ENCODE assay signal across 31 cellular contexts in the genomic region with DNA sequence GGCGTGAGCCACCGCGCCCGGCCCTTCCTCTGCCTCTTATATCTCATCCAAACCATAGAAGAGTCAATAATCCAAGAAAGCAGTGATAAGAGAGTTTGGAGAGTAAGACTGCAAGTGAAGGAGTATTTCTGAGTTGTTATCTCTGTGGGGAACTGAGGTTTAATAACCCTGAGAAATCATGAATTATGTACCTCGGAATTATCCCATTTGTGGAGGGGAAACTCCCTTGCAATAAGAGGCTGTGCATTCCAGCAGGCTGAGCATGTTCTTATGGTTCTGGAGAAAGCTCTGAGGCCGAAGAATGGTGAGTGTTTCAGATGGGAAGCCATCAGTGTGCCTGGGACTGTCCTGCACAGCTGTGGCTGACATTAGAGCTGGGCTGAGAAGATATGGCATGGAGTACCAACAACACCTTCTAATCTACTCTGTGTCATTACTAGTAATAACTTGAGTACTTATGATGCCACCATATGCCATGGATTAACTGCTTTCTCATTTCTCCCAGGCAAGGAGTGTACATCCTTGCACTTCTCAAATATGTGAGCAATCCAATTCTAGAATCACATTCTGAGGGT. TPM values are rescaled to one million over a fixed set of nuclear protein-coding genes. Genes with fewer than 3 reads are reported as not detected.
"Had no signal": no experiment of that assay in that cellular context is flagged by ENCODE, and none has a peak within 500 bp of the region (broad histone marks: within the 10 kb centered on the region; RNA-seq: fewer than 3 reads in every experiment).

No MANE protein-coding gene starts in this region.

- H3K27ac Mint-ChIP-seq: activated CD4-positive, alpha-beta T cell treated with anti-CD3 and anti-CD28 coated beads for 36 hours; activated CD8-positive, alpha-beta memory T cell treated with anti-CD3 and anti-CD28 coated beads, Interleukin-2, amount 10 ng/mL, durations not matched to agents 7 days and 5 days; activated CD8-positive, alpha-beta T cell treated with anti-CD3 and anti-CD28 coated beads, Interleukin-2, amount 10 ng/mL, durations not matched to agents 7 days and 5 days; activated naive CD4-positive, alpha-beta T cell treated with anti-CD3 and anti-CD28 coated beads, Interleukin-2, amount 50 U/mL, for 72 hours; activated T-helper 2 cell treated with anti-CD3 and anti-CD28 coated beads, Interferon-gamma antibody, Interleukin-2, Interleukin-4, amounts not matched to agents 10 μg/mL and 5 μg/mL and 100 μg/mL, durations not matched to agents 14 hours and 24 hours and 36 hours; brain; immature natural killer cell; memory B cell; naive thymus-derived CD8-positive, alpha-beta T cell; neural progenitor cell; T-helper 2 cell treated with Interferon-gamma antibody and Interleukin-4, amounts not matched to agents 5 μg/mL and 100 μg/mL, for 36 hours had no signal

- H3K9me3 Mint-ChIP-seq: activated naive CD4-positive, alpha-beta T cell treated with anti-CD3 and anti-CD28 coated beads, Interleukin-2, amount 50 U/mL, for 72 hours; activated T-helper 2 cell treated with anti-CD3 and anti-CD28 coated beads, Interferon-gamma antibody, Interleukin-2, Interleukin-4, amounts not matched to agents 10 μg/mL and 5 μg/mL and 100 μg/mL, durations not matched to agents 14 hours and 24 hours and 36 hours; immature natural killer cell; memory B cell; T-helper 2 cell treated with Interferon-gamma antibody and Interleukin-4, amounts not matched to agents 5 μg/mL and 100 μg/mL, for 36 hours had no signal

- DNase-seq: activated CD4-positive, alpha-beta T cell treated with anti-CD3 and anti-CD28 coated beads for 36 hours; activated CD4-positive, CD25-positive, alpha-beta regulatory T cell; activated CD8-positive, alpha-beta memory T cell treated with anti-CD3 and anti-CD28 coated beads, Interleukin-2, amount 10 ng/mL, durations not matched to agents 7 days and 5 days; activated CD8-positive, alpha-beta T cell treated with anti-CD3 and anti-CD28 coated beads, Interleukin-2, amount 10 ng/mL, durations not matched to agents 7 days and 5 days; activated naive CD4-positive, alpha-beta T cell; activated T-cell treated with anti-CD3 and anti-CD28 coated beads, Interleukin-2, amount 50 U/mL, for 48 hours; aorta; cerebellar nuclear complex; colonic mucosa; effector CD8-positive, alpha-beta T cell; gastrocnemius medialis; hippocampal formation; immature natural killer cell; naive thymus-derived CD8-positive, alpha-beta T cell; occipital lobe; posterior cingulate gyrus; right cardiac atrium; spleen; stimulated activated CD4-positive, alpha-beta T cell treated with anti-CD3 and anti-CD28 coated beads, Interleukin-2, amount 100 ng/mL, for 48 hours; stimulated activated naive CD4-positive, alpha-beta T cell treated with Interleukin-2 at 50 U/mL for 16 hours; T-helper 1 cell; transverse colon had no signal

- H3K36me3 Mint-ChIP-seq: activated CD8-positive, alpha-beta memory T cell treated with anti-CD3 and anti-CD28 coated beads, Interleukin-2, amount 10 ng/mL, durations not matched to agents 7 days and 5 days; activated naive CD4-positive, alpha-beta T cell treated with anti-CD3 and anti-CD28 coated beads, Interleukin-2, amount 50 U/mL, for 72 hours; brain; immature natural killer cell; memory B cell; naive thymus-derived CD8-positive, alpha-beta T cell; neural progenitor cell had no signal

- H3K4me1 Mint-ChIP-seq: activated CD4-positive, alpha-beta T cell treated with anti-CD3 and anti-CD28 coated beads for 36 hours; activated CD8-positive, alpha-beta memory T cell treated with anti-CD3 and anti-CD28 coated beads, Interleukin-2, amount 10 ng/mL, durations not matched to agents 7 days and 5 days; immature natural killer cell; memory B cell; naive thymus-derived CD8-positive, alpha-beta T cell; neural progenitor cell had no signal

- H3K4me3 Mint-ChIP-seq: activated CD4-positive, alpha-beta T cell treated with anti-CD3 and anti-CD28 coated beads for 36 hours; activated CD8-positive, alpha-beta memory T cell treated with anti-CD3 and anti-CD28 coated beads, Interleukin-2, amount 10 ng/mL, durations not matched to agents 7 days and 5 days; activated CD8-positive, alpha-beta T cell treated with anti-CD3 and anti-CD28 coated beads, Interleukin-2, amount 10 ng/mL, durations not matched to agents 7 days and 5 days; brain; immature natural killer cell; memory B cell; naive thymus-derived CD8-positive, alpha-beta T cell; neural progenitor cell; T-helper 2 cell treated with Interferon-gamma antibody and Interleukin-4, amounts not matched to agents 5 μg/mL and 100 μg/mL, for 36 hours had no signal

RNA-seq across cellular contexts. Expression of a gene that starts 31.4 kb away (rescaled TPM):
- total RNA-seq: activated CD4-positive, alpha-beta T cell treated with anti-CD3 and anti-CD28 coated beads for 36 hours; activated CD8-positive, alpha-beta T cell treated with anti-CD3 and anti-CD28 coated beads, Interleukin-2, amount 10 ng/mL, durations not matched to agents 7 days and 5 days; activated T-helper 2 cell treated with anti-CD3 and anti-CD28 coated beads, Interferon-gamma antibody, Interleukin-2, Interleukin-4, amounts not matched to agents 10 μg/mL and 5 μg/mL and 100 μg/mL, durations not matched to agents 14 hours and 24 hours and 36 hours; dermis microvascular lymphatic vessel endothelial cell; gastrocnemius medialis; temporal lobe had no signal

RNA-seq across cellular contexts. Expression of a gene that starts 52.7 kb away (rescaled TPM):
- total RNA-seq: activated CD8-positive, alpha-beta T cell treated with anti-CD3 and anti-CD28 coated beads, Interleukin-2, amount 10 ng/mL, durations not matched to agents 7 days and 5 days; cardiac muscle cell had no signal
